Comparison of ENCODE assay signal across 8 cellular contexts in genomic region chr19:18865973-18866799, GRCh38. TPM values are rescaled to one million over a fixed set of nuclear protein-coding genes. Genes with fewer than 3 reads are reported as not detected.
DNase-seq lines count a peak whose midpoint lies in the region; ATAC-seq and TF ChIP-seq lines count a peak whose summit lies in the region.

No MANE protein-coding gene starts in this region.

- in situ Hi-C loops in transverse colon (cut with MboI; ENCODE audit: low pct_ligation_motif_present in 1 of 4, low pct_unique_long_range_greater_than_20kb in 1 of 4, low sequenced_read_pairs in 3 of 4): loop anchor here in 1 of 4 donors (25.0 kb wide), 1 partner anchor 404 kb away; no protein-coding TSS in a partner anchor

- ATAC-seq in GM19463 (IDR thresholded peaks at IDR 0.05; ENCODE audit: unreplicated experiment): peak; percentile 42
- peak; percentile 59 for ATAC-seq in foreskin keratinocyte
- ATAC-seq in omental fat pad (ENCODE audit: low FRiP score): peak; percentile 62

- intact Hi-C loops in transverse colon (cut with DNase I; ENCODE audit: low total_unique reads): no loop called here

- peaks cover 0 to 52% (median 26%) of the 10 kb centered on the region in 4 donors for H3K36me3 ChIP-seq in transverse colon

- peak overlapping the region; percentile 37 for H3K27ac ChIP-seq in 22Rv1
- no peak overlapping the region for H3K27ac ChIP-seq in foreskin keratinocyte
- H3K27ac ChIP-seq in transverse colon: no peak overlapping the region

- peak; percentile 99 for TF ChIP-seq CTCF in 22Rv1 (IDR thresholded peaks at IDR 0.05)
- peak; percentile 98 for TF ChIP-seq CTCF in foreskin keratinocyte (conservative IDR thresholded peaks at IDR 0.05)
- TF ChIP-seq CTCF in omental fat pad (IDR thresholded peaks at IDR 0.05): peak in 2 of 3 donors; percentile 54 to 87
- peak; percentile 87 to 99 (median 98) for TF ChIP-seq CTCF in transverse colon (IDR thresholded peaks at IDR 0.05)

- no peak overlapping the region for H3K4me3 ChIP-seq in transverse colon

- H3K4me1 ChIP-seq in foreskin keratinocyte (no peaks in the 10 kb centered on the region), transverse colon (peaks cover 0 to 15% (median 12%) of the 10 kb centered on the region in 4 donors)

- H3K9me3 ChIP-seq in transverse colon: no peaks in the 10 kb centered on the region

- no peak for TF ChIP-seq EP300 in transverse colon (IDR thresholded peaks at IDR 0.05; ENCODE audit: low read depth)

- H3K27me3 ChIP-seq in foreskin keratinocyte (peaks cover 27% of the 10 kb centered on the region), transverse colon (peaks cover 19% of the 10 kb centered on the region)

- TF ChIP-seq POLR2A in transverse colon (IDR thresholded peaks at IDR 0.05): no peak

- 38% methylated on average over 36 of the region's 38 CpGs; no CpG with 5 or more reads in 1 of the 2 donors for WGBS in transverse colon (ENCODE audit: low coverage in 1 of 2), 2 donors

- peak; percentile 59 for DNase-seq in activated T-helper 9 cell treated with anti-CD3 and anti-CD28 coated beads, Interleukin-2, amount 50 U/mL, for 16 hours (ENCODE audit: low read depth)
- no peak for DNase-seq in foreskin keratinocyte
- DNase-seq in omental fat pad (ENCODE audit: low spot score): peak; percentile 39
- DNase-seq in transverse colon: peak; percentile 62
- no peak for DNase-seq in NCI-H2107 (lab: John Stamatoyannopoulos, UW)

TF ChIP-seq in PFSK-1, 5 proteins besides CTCF, POLR2A, EP300 and RAD21:
- TF ChIP-seq FOXP2 (optimal IDR thresholded peaks at IDR 0.05; ENCODE audit: borderline replicate concordance, extremely low read depth, extremely low read length, insufficient read depth) (peak; percentile 66), POLR2AphosphoS5 (IDR thresholded peaks at IDR 0.05; ENCODE audit: low read depth, low read length) (no peak)

RNA-seq across cellular contexts. Expression of gene CERS1, which starts 29.8 kb away (rescaled TPM):
- 82.2 TPM for polyA plus RNA-seq in PFSK-1 (2012; ENCODE audit: insufficient read length, low read depth)
- total RNA-seq in foreskin keratinocyte (0.10 and 0.11 TPM in 2 replicates), omental fat pad (under 1 TPM in 2 of 4 donors, not detected in 2; 0.19 to 0.24 TPM), transverse colon (not detected)
- 0.06 and 0.28 TPM in 2 replicates for polyA plus RNA-seq in foreskin keratinocyte

RNA-seq across cellular contexts. Expression of gene UPF1, which starts 34.4 kb away (rescaled TPM):
- 53.8 TPM for polyA plus RNA-seq in PFSK-1 (2012; ENCODE audit: insufficient read length, low read depth)
- total RNA-seq in foreskin keratinocyte (56.7 and 58.1 TPM in 2 replicates), omental fat pad (100 to 1,000 TPM in 2 of 4 donors, 10 to 100 TPM in 2; 67.3 to 113 (median 96.0) TPM), transverse colon (100 to 1,000 TPM in 1 of 4 donors, 10 to 100 TPM in 3; 84.2 to 153 (median 91.9) TPM)
- 43.2 and 44.0 TPM in 2 replicates for polyA plus RNA-seq in foreskin keratinocyte

RNA-seq across cellular contexts. Expression of gene COPE, which starts 53.0 kb away (rescaled TPM):
- polyA plus RNA-seq in PFSK-1 (2012; ENCODE audit: insufficient read length, low read depth): 356 TPM
- 193 and 257 TPM in 2 replicates for total RNA-seq in foreskin keratinocyte
- 257 and 326 TPM in 2 replicates for polyA plus RNA-seq in foreskin keratinocyte
- total RNA-seq in omental fat pad: 100 to 1,000 TPM; 158 to 202 (median 169) TPM
- 100 to 1,000 TPM; 144 to 268 (median 179) TPM for total RNA-seq in transverse colon

RNA-seq across cellular contexts. Expression of gene DDX49, which starts 53.3 kb away (rescaled TPM):
- polyA plus RNA-seq in PFSK-1 (2012; ENCODE audit: insufficient read length, low read depth): 180 TPM
- total RNA-seq in foreskin keratinocyte (50.0 and 53.2 TPM in 2 replicates), omental fat pad (10 to 100 TPM; 29.8 to 73.9 (median 36.6) TPM), transverse colon (10 to 100 TPM; 42.1 to 90.8 (median 50.4) TPM)
- polyA plus RNA-seq in foreskin keratinocyte: 53.2 and 55.3 TPM in 2 replicates

Comparison
In these comparisons a context has a peak if more than half of its experiments do, and no peak if none do; other contexts are left out.
1. DNase-seq: peak in activated T-helper 9 cell treated with anti-CD3 and anti-CD28 coated beads, Interleukin-2, amount 50 U/mL, for 16 hours (single experiment), omental fat pad (single experiment) and transverse colon (single experiment); none in foreskin keratinocyte (0 of 2) and NCI-H2107 (single experiment).
2. Peak in every context shown above with its lines, with median percentiles within 50 percentile points of each other: CTCF ChIP-seq and ATAC-seq.